Comparison of ENCODE assay signal across 32 cellular contexts in genomic region chr5:53594419-53594818, GRCh38.
"Had no signal": no experiment of that assay in that cellular context is flagged by ENCODE, and none has a peak within 500 bp of the region (broad histone marks: within the 10 kb centered on the region; RNA-seq: fewer than 3 reads in every experiment).

No MANE protein-coding gene starts in this region.

- H2AFZ ChIP-seq: hepatocyte, neural progenitor cell had no signal

- H3K9ac ChIP-seq: neural progenitor cell had no signal

- H3K9me3 ChIP-seq: heart left ventricle, lower lobe of right lung, ovary, prostate gland, stomach, testis, thyroid gland, transverse colon, upper lobe of left lung, vagina had no signal

- H3K27ac ChIP-seq: heart left ventricle, hepatocyte, lower lobe of right lung, neural progenitor cell, ovary, prostate gland, stomach, testis, thyroid gland, transverse colon, upper lobe of left lung, vagina had no signal

- DNase-seq: heart left ventricle; islet precursor cell; kidney glomerular epithelial cell; left cardiac atrium; left ventricle myocardium superior; lower lobe of right lung; mammary epithelial cell; mesendoderm; naive B cell; natural killer cell; nephron progenitor cell; ovary; posterior cingulate gyrus; retina; right cardiac atrium; stimulated activated CD4-positive, alpha-beta T cell treated with anti-CD3 and anti-CD28 coated beads, Interleukin-12 subunit alpha, Interleukin-12 subunit beta, amount 100 ng/mL, for 4 hours; stimulated activated CD4-positive, alpha-beta T cell treated with anti-CD3 and anti-CD28 coated beads, Interleukin-15, amount 100 ng/mL, for 24 hours; stimulated activated CD4-positive, alpha-beta T cell treated with anti-CD3 and anti-CD28 coated beads, Interleukin-2, amount 100 ng/mL, for 24 hours; stimulated activated CD4-positive, alpha-beta T cell treated with anti-CD3 and anti-CD28 coated beads, Interleukin-4, amount 100 ng/mL, for 1 hour; stimulated activated naive B cell treated with anti-CD40 and anti-IgM and Interleukin-4, amounts not matched to agents 10 μg/mL and 1 μg/mL and 100 μg/mL, for 72 hours; stimulated activated naive CD8-positive, alpha-beta T cell treated with anti-CD3 and anti-CD28 coated beads, Interleukin-15, Interleukin-2, amounts not matched to agents 100 U/mL and 50 U/mL, for 24 hours; stomach; testis; thyroid gland; transverse colon; upper lobe of left lung had no signal

- H3K4me2 ChIP-seq: hepatocyte, neural progenitor cell, smooth muscle cell had no signal

- H3K36me3 ChIP-seq: heart left ventricle, lower lobe of right lung, ovary, prostate gland, stomach, thyroid gland, transverse colon, upper lobe of left lung, vagina had no signal

- H3K4me1 ChIP-seq: lower lobe of right lung, prostate gland, testis, vagina had no signal

- ATAC-seq: heart left ventricle; left cardiac atrium; left lobe of liver; left ventricle myocardium superior; lower lobe of right lung; natural killer cell; right cardiac atrium; stimulated activated naive B cell treated with anti-CD40 and anti-IgM and Interleukin-4, amounts not matched to agents 10 μg/mL and 1 μg/mL and 100 μg/mL, for 72 hours; stimulated activated naive CD8-positive, alpha-beta T cell treated with anti-CD3 and anti-CD28 coated beads, Interleukin-15, Interleukin-2, amounts not matched to agents 100 U/mL and 50 U/mL, for 24 hours had no signal

- H3K27me3 ChIP-seq: heart left ventricle, hepatocyte, neural progenitor cell, ovary, stomach, testis, thyroid gland, transverse colon, upper lobe of left lung, vagina had no signal

- H3K4me3 ChIP-seq: heart left ventricle, hepatocyte, lower lobe of right lung, neural progenitor cell, ovary, prostate gland, smooth muscle cell, stomach, testis, thyroid gland, transverse colon, upper lobe of left lung, vagina had no signal
